Comparison of ENCODE assay signal across 8 cellular contexts in the genomic region with DNA sequence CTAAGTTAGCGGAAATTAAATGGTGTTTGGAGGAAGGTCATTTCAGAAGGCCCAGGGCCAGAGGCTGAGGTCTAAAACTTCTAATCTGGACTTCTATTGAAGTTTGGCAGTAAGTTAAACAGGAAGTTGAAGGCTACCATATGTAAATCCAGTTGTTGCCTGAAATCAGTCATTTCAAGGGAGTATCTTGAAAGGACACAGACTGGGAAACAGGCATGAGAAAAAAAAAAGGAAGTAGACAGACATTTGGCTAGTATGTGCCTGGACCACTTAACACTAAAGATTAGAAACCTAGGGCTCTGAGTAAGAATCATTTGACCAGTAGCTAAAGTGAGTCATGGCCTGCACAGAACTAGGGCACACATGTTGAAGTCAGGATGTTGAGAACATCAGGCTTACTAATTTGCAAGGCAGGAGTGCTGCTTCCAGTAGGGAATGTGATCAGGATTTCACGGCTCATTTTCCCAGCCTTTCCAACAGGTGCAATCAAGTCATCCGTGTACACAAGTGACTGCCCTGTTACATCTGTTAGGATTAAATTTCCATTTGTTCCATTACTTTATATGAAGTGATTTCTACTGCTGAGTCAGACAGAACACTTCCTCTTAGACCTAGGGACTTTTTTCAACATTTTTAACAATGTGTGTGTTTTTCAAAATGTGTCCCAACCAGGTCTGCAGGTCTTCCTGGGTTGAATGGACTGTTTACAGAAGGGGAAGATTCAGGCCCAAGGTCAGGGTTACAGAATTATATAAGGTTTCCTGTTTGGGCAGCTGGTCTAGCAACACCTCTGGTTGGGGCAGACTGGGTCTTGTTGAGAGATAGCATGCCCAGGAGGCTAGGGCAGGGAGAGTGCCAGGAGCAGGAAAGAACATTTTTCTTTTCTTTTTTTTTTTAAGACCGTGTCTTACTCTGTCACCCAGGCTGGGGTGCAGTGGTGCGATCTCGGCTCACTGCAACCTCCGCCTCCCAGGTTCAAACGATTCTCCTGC.
DNase-seq lines count a peak whose midpoint lies in the region; ATAC-seq and TF ChIP-seq lines count a peak whose summit lies in the region.

No MANE protein-coding gene starts in this region.

- H3K9ac ChIP-seq in iPS-15b (ENCODE audit: low read depth, low read length), result no peak overlapping the region

- DNase-seq in HS-5 (ENCODE audit: low read depth) (peak; percentile 91), Peyer's patch (peak in 1 of 3 donors; percentile 66), astrocyte of the hippocampus (ENCODE audit: low read depth, low spot score) (peak; percentile 77), skeletal muscle cell (ENCODE audit: low read depth) (peak; percentile 91), H7 (no peak)

- H3K4me2 ChIP-seq in DOHH2 (ENCODE audit: low read length), result peak overlapping the region; percentile 82

- ATAC-seq in GM21423 (IDR thresholded peaks at IDR 0.05; ENCODE audit: unreplicated experiment), result peak; percentile 42

- TF ChIP-seq CTCF in DOHH2 (IDR thresholded peaks at IDR 0.05; ENCODE audit: low read depth, low read length, poor library complexity, severe bottlenecking) (no peak), Peyer's patch (IDR thresholded peaks at IDR 0.05) (peak in 1 of 6 experiments; percentile 1)

- no peaks in the 10 kb centered on the region for H4K20me1 ChIP-seq in DOHH2 (ENCODE audit: control insufficient read depth, insufficient read depth, low read depth, low read length)

- peaks cover 8% of the 10 kb centered on the region for H3K79me2 ChIP-seq in DOHH2 (ENCODE audit: control insufficient read depth, low read length)

- H3K4me1 ChIP-seq in DOHH2 (ENCODE audit: control insufficient read depth, low read length) (peaks cover 51% of the 10 kb centered on the region), Peyer's patch (peaks cover 12 to 41% (median 29%) of the 10 kb centered on the region in 4 donors), iPS-15b (ENCODE audit: control insufficient read depth, insufficient read depth, low read length) (peaks cover 27% of the 10 kb centered on the region)

- H3K9me3 ChIP-seq in DOHH2 (ENCODE audit: control insufficient read depth, insufficient read depth, low read length) (no peaks in the 10 kb centered on the region), Peyer's patch (no peaks in the 10 kb centered on the region), iPS-15b (ENCODE audit: control insufficient read depth, insufficient read depth, low read length) (no peaks in the 10 kb centered on the region)

- TF ChIP-seq POLR2A in Peyer's patch (IDR thresholded peaks at IDR 0.05), result no peak

- H3F3A ChIP-seq in DOHH2 (ENCODE audit: control insufficient read depth, insufficient read depth), result peaks cover 11% of the 10 kb centered on the region

- H3K27me3 ChIP-seq in DOHH2 (ENCODE audit: control insufficient read depth, low read length) (no peaks in the 10 kb centered on the region), Peyer's patch (no peaks in the 10 kb centered on the region), iPS-15b (ENCODE audit: control insufficient read depth, insufficient read depth, low read length) (peaks cover 25% of the 10 kb centered on the region), H7 (ENCODE audit: control insufficient read depth, insufficient read depth, low read length) (peaks cover 11% of the 10 kb centered on the region)

- H3K27ac ChIP-seq in DOHH2 (ENCODE audit: low read depth, low read length), result peak overlapping the region; percentile 81
- peak overlapping the region; percentile 95 to 99 (median 96) for H3K27ac ChIP-seq in Peyer's patch

- H3K36me3 ChIP-seq in DOHH2 (ENCODE audit: control insufficient read depth, low read length) (0 out of 2 replicates have a peak, but pooled peaks cover 2% of the 10 kb centered on the region), Peyer's patch (no peaks in the 10 kb centered on the region), iPS-15b (ENCODE audit: control insufficient read depth, insufficient read depth, low read length) (no peaks in the 10 kb centered on the region), H7 (replicated peaks; ENCODE audit: control insufficient read depth, insufficient read depth, low read length) (no peaks in the 10 kb centered on the region)

- H3K9me2 ChIP-seq in DOHH2 (replicated peaks; ENCODE audit: control insufficient read depth, low read length), result no peaks in the 10 kb centered on the region

- peak overlapping the region; percentile 73 for H3K4me3 ChIP-seq in DOHH2 (ENCODE audit: low read length)
- H3K4me3 ChIP-seq in Peyer's patch, result peak overlapping the region; percentile 41 to 66 (median 50)
- H3K4me3 ChIP-seq in iPS-15b (ENCODE audit: low read depth, low read length), result peak overlapping the region; percentile 24
- peak overlapping the region; percentile 57 for H3K4me3 ChIP-seq in skeletal muscle cell (ENCODE audit: low read depth, low read length)
- no peak overlapping the region for H3K4me3 ChIP-seq in H7 (ENCODE audit: insufficient read depth, low read depth, low read length)
